Comparison of ENCODE assay signal across 8 cellular contexts in the genomic region with DNA sequence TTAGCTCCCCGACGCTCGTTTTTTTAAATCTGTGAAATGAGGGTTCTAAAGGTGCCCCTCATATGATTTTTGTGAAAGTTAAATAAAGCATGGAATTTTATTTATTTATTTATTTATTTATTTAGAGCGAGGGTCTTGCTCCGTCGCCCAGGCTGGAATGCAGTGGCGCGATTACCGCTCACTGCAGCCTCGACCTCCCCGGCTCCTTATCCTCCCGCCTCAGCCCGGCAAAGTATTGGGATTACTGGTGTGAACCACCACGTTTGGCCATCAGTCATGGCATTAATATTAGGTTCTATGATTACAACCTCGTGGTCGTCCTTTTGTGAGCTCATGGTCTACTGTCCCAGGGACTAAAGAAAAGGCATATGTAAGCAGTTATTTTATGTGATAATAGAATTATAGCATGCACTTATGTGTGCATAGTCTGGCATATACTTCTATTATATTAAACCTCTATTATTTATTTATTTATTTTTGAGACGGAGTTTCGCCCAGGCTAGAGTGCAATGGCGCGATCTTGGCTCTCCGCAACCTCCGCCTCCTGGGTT. TPM values are rescaled to one million over a fixed set of nuclear protein-coding genes. Genes with fewer than 3 reads are reported as not detected.
DNase-seq lines count a peak whose midpoint lies in the region; ATAC-seq and TF ChIP-seq lines count a peak whose summit lies in the region.

No MANE protein-coding gene starts in this region.

- H3K27ac Mint-ChIP-seq in stimulated activated memory B cell treated with anti-CD40 and anti-IgM and Interleukin-4, amounts not matched to agents 10 μg/mL and 1 μg/mL and 100 μg/mL, for 72 hours, result peak overlapping the region; percentile 93

- H3K4me1 Mint-ChIP-seq in stimulated activated memory B cell treated with anti-CD40 and anti-IgM and Interleukin-4, amounts not matched to agents 10 μg/mL and 1 μg/mL and 100 μg/mL, for 72 hours, result peaks cover 30% of the 10 kb centered on the region

- WGBS in right cardiac atrium, result 82% methylated on average over 22 of the region's 22 CpGs

- DNase-seq in NCI-H146 (lab: John Stamatoyannopoulos, UW) (peak; percentile 8), NCI-H146 treated with DMSO at 0.1 percent for 48 hours (lab: John Stamatoyannopoulos, UW; ENCODE audit: unreplicated experiment) (no peak), right cardiac atrium (no peak), NCI-H510A treated with DMSO at 0.1 percent for 48 hours (lab: John Stamatoyannopoulos, UW) (no peak), NCI-H446 (lab: John Stamatoyannopoulos, UW) (no peak)
- no peak for DNase-seq in stimulated activated naive CD4-positive, alpha-beta T cell treated with Interleukin-2 at 50 U/mL for 16 hours (lab: John Stamatoyannopoulos, UW)

- no peaks in the 10 kb centered on the region for H3K9me3 Mint-ChIP-seq in stimulated activated memory B cell treated with anti-CD40 and anti-IgM and Interleukin-4, amounts not matched to agents 10 μg/mL and 1 μg/mL and 100 μg/mL, for 72 hours

- H3K4me3 Mint-ChIP-seq in stimulated activated memory B cell treated with anti-CD40 and anti-IgM and Interleukin-4, amounts not matched to agents 10 μg/mL and 1 μg/mL and 100 μg/mL, for 72 hours, result peak overlapping the region; percentile 90

- H3K4me1 ChIP-seq in right cardiac atrium (ENCODE audit: control insufficient read depth, insufficient read depth, low read length), result peaks cover 2% of the 10 kb centered on the region

- intact Hi-C loops in right cardiac atrium (cut with DNase I), result loop anchor here in 1 of 4 donors (10.0 kb wide), 1 partner anchor 125 kb away; a partner anchor contains a TSS

- no peak for TF ChIP-seq CTCF in WI38 (IDR thresholded peaks at IDR 0.05; ENCODE audit: low read depth, low read length)

- peaks cover 14% of the 10 kb centered on the region for H3K36me3 Mint-ChIP-seq in stimulated activated memory B cell treated with anti-CD40 and anti-IgM and Interleukin-4, amounts not matched to agents 10 μg/mL and 1 μg/mL and 100 μg/mL, for 72 hours

- no peaks in the 10 kb centered on the region for H3K27me3 Mint-ChIP-seq in stimulated activated memory B cell treated with anti-CD40 and anti-IgM and Interleukin-4, amounts not matched to agents 10 μg/mL and 1 μg/mL and 100 μg/mL, for 72 hours

- H3K27me3 ChIP-seq in right cardiac atrium (ENCODE audit: control insufficient read depth, insufficient read depth), result no peaks in the 10 kb centered on the region

- no peaks in the 10 kb centered on the region for H3K9me3 ChIP-seq in right cardiac atrium (ENCODE audit: control insufficient read depth, low read length)

- no peak for ATAC-seq in right cardiac atrium
- ATAC-seq in stimulated activated memory B cell treated with anti-CD40 and anti-IgM and Interleukin-4, amounts not matched to agents 10 μg/mL and 1 μg/mL and 100 μg/mL, for 72 hours, result no peak

- H3K4me3 ChIP-seq in WI38 (ENCODE audit: low read depth, low read length) (peak overlapping the region; percentile 97), right cardiac atrium (ENCODE audit: low read length) (peak overlapping the region; percentile 94)

- no peak overlapping the region for H3K27ac ChIP-seq in right cardiac atrium (ENCODE audit: low read length)

RNA-seq across cellular contexts. Expression of a gene that starts 0.6 kb away (rescaled TPM):
- 10 to 100 TPM; 28.1 to 32.0 (median 30.2) TPM for total RNA-seq in right cardiac atrium
- 32.1 TPM for polyA plus RNA-seq in right cardiac atrium

RNA-seq across cellular contexts. Expression of a gene that starts 4.8 kb away (rescaled TPM):
- 100 to 1,000 TPM; 131 to 145 (median 139) TPM for total RNA-seq in right cardiac atrium
- polyA plus RNA-seq in right cardiac atrium, result 171 TPM

RNA-seq across cellular contexts. Expression of a gene that starts 45.9 kb away (rescaled TPM):
- total RNA-seq in right cardiac atrium, result 10 to 100 TPM; 11.6 to 23.8 (median 17.6) TPM
- 15.5 TPM for polyA plus RNA-seq in right cardiac atrium

RNA-seq across cellular contexts. Expression of a gene that starts 49.5 kb away (rescaled TPM):
- total RNA-seq in right cardiac atrium, result not detected
- not detected for polyA plus RNA-seq in right cardiac atrium

RNA-seq across cellular contexts. Expression of a gene that starts 50.6 kb away (rescaled TPM):
- 10 to 100 TPM in 1 of 4 donors, 1 to 10 TPM in 3; 3.5 to 11.3 (median 4.9) TPM for total RNA-seq in right cardiac atrium
- polyA plus RNA-seq in right cardiac atrium, result 7.7 TPM
